Comparison of ENCODE assay signal across 13 cellular contexts in genomic region chr17:39365872-39366271, GRCh38. TPM values are rescaled to one million over a fixed set of nuclear protein-coding genes. Genes with fewer than 3 reads are reported as not detected.
DNase-seq lines count a peak whose midpoint lies in the region; ATAC-seq, FAIRE-seq and TF ChIP-seq lines count a peak whose summit lies in the region.
"Had no signal": no experiment of that assay in that cellular context is flagged by ENCODE, and none has a peak within 500 bp of the region (broad histone marks: within the 10 kb centered on the region; RNA-seq: fewer than 3 reads in every experiment).

No MANE protein-coding gene starts in this region.

- H3K4me3 ChIP-seq in A549 = no peak overlapping the region
- H3K4me3 ChIP-seq in MG63 = peak overlapping the region; percentile 29
- H3K4me3 ChIP-seq in fibroblast of mammary gland (ENCODE audit: control insufficient read depth, low read depth, low read length) = peak overlapping the region; percentile 20
- peak overlapping the region; percentile 2 for H3K4me3 ChIP-seq in ovary
- no peak overlapping the region for H3K4me3 ChIP-seq in mammary epithelial cell (replicated peaks in 1 of 3; ENCODE audit: insufficient read depth in 1 of 3, low read depth in 2 of 3, low read length in 3 of 3)
- H3K4me3 ChIP-seq: pancreas had no signal

- ATAC-seq in A549 = peak; percentile 49 to 56; a peak in 3 of 6 replicates
- ATAC-seq: stimulated activated effector memory CD8-positive, alpha-beta T cell treated with anti-CD3 and anti-CD28 coated beads, Interleukin-12 subunit alpha, Interleukin-12 subunit beta, amount 100 ng/mL, for 72 hours had no signal

- H3K4me1 ChIP-seq in A549 (peaks cover 6% of the 10 kb centered on the region; the same call in 2 of the 3 replicates), ovary (ENCODE audit: insufficient read depth) (peaks cover 5% of the 10 kb centered on the region), mammary epithelial cell (ENCODE audit: insufficient read depth, low read length) (no peaks in the 10 kb centered on the region)

- TF ChIP-seq EP300 in A549 (IDR thresholded peaks at IDR 0.05) (no peak), ovary (IDR thresholded peaks at IDR 0.05) (no peak)

- CTCF ChIA-PET in A549 (lab: Yijun Ruan, JAX) (interaction anchor here (0.8 to 1.0 kb wide), 2 partner anchors 19 to 131 kb away, joined by 3 read pairs; no protein-coding TSS in a partner anchor), mammary epithelial cell (lab: Charles Lee; ENCODE audit: low non-redundant PET) (no interaction called here)

- dilution Hi-C loops in mammary epithelial cell (cut with HindIII; ENCODE audit: low sequenced_read_pairs) = no loop called here

- no peak overlapping the region for H3K9ac ChIP-seq in mammary epithelial cell (ENCODE audit: insufficient read depth, low read length)

- H3K27ac ChIP-seq in A549 = no peak overlapping the region
- H3K27ac ChIP-seq in ovary = no peak overlapping the region
- H3K27ac ChIP-seq in mammary epithelial cell (ENCODE audit: insufficient read depth, low read depth, low read length) = no peak overlapping the region

- POLR2A ChIA-PET in A549 (lab: Yijun Ruan, JAX) = interaction anchor here (0.6 kb wide), 1 partner anchor 86 kb away, joined by 3 read pairs; no protein-coding TSS in a partner anchor

- H3K9me3 ChIP-seq in A549 (no peaks in the 10 kb centered on the region), MG63 (no peaks in the 10 kb centered on the region), ovary (no peaks in the 10 kb centered on the region), mammary epithelial cell (replicated peaks; ENCODE audit: insufficient read depth, low read length) (no peaks in the 10 kb centered on the region)
- H3K9me3 ChIP-seq: pancreas had no signal

- TF ChIP-seq RAD21 in A549 (conservative IDR thresholded peaks at IDR 0.05 in 1 of 2, IDR thresholded peaks at IDR 0.05 in 1 of 2) = no peak

- no peaks in the 10 kb centered on the region for H3K79me2 ChIP-seq in mammary epithelial cell (ENCODE audit: insufficient read depth, low read length)

- no peak for TF ChIP-seq CTCF in A549 (IDR thresholded peaks at IDR 0.05)
- no peak for TF ChIP-seq CTCF in fibroblast of mammary gland (conservative IDR thresholded peaks at IDR 0.05; ENCODE audit: control insufficient read depth, insufficient read depth, low read depth, low read length)
- TF ChIP-seq CTCF in ovary (IDR thresholded peaks at IDR 0.05) = no peak
- no peak for TF ChIP-seq CTCF in GM20000 (IDR thresholded peaks at IDR 0.05; ENCODE audit: extremely low read depth, missing control alignments)
- TF ChIP-seq CTCF in mammary epithelial cell (conservative IDR thresholded peaks at IDR 0.05 in 1 of 2, IDR thresholded peaks at IDR 0.05 in 1 of 2; ENCODE audit: extremely low read depth in 1 of 2, insufficient read depth in 1 of 2, low read depth in 1 of 2, low read length in 2 of 2) = no peak

- no TSS peak for BruUV-seq in mammary epithelial cell (replicated peaks; lab: Mats Ljungman, UMichigan)

- no peak overlapping the region for H3K4me2 ChIP-seq in A549
- H3K4me2 ChIP-seq in mammary epithelial cell (ENCODE audit: insufficient read depth, low read depth, low read length) = no peak overlapping the region

- 89% methylated on average over 5 of the region's 5 CpGs for WGBS in A549 (ENCODE audit: missing lambda C conversion rate)
- 15 to 42% (median 17%) methylated on average over 5 of the region's 5 CpGs for WGBS in ovary, 3 donors
- 74% methylated on average over 5 of the region's 5 CpGs for WGBS in mammary epithelial cell (ENCODE audit: low coverage, missing lambda C conversion rate)

- intact Hi-C loops in ovary (cut with DNase I) (no loop called here), mammary epithelial cell (cut with micrococcal nuclease) (no loop called here)

- no peaks in the 10 kb centered on the region for H3K27me3 ChIP-seq in MG63
- no peaks in the 10 kb centered on the region for H3K27me3 ChIP-seq in ovary
- H3K27me3 ChIP-seq in mammary epithelial cell (ENCODE audit: insufficient read depth, low read length) = no peaks in the 10 kb centered on the region
- H3K27me3 ChIP-seq: pancreas had no signal

- DNase-seq in A549 (ENCODE audit: low read depth in 1 of 2, low spot score in 1 of 2) = no peak
- DNase-seq in MG63 = no peak
- no peak for DNase-seq in fibroblast of mammary gland (ENCODE audit: low read depth)
- no peak for DNase-seq in ovary
- DNase-seq in GM12891 (ENCODE audit: insufficient read length, low spot score) = no peak
- DNase-seq in UCSD-AML1 (lab: John Stamatoyannopoulos, UW; ENCODE audit: unreplicated experiment) = no peak
- no peak for DNase-seq in GM20000 (ENCODE audit: low spot score)
- no peak for DNase-seq in mammary epithelial cell
- DNase-seq: activated effector memory CD4-positive, alpha-beta T cell treated with anti-CD3 and anti-CD28 coated beads, Interleukin-2, amount 50 U/mL, for 16 hours; aorta; hypothalamus; pancreas had no signal

- in situ Hi-C loops in mammary epithelial cell (cut with MboI; ENCODE audit: low sequenced_read_pairs in 2 of 2) = no loop called here

- TF ChIP-seq POLR2A in A549 (IDR thresholded peaks at IDR 0.05; ENCODE audit: low read length) (no peak), ovary (IDR thresholded peaks at IDR 0.05) (no peak), GM12891 (IDR thresholded peaks at IDR 0.05; ENCODE audit: low read depth, low read length) (no peak)

- H4K20me1 ChIP-seq in mammary epithelial cell (ENCODE audit: insufficient read depth, low read length) = no peaks in the 10 kb centered on the region

- FAIRE-seq in A549 (lab: Jason Lieb, UNC) = no peak
- FAIRE-seq in GM12891 (lab: Jason Lieb, UNC) = no peak
- FAIRE-seq: pancreas had no signal

- no peak overlapping the region for H2AFZ ChIP-seq in mammary epithelial cell (ENCODE audit: low read depth, low read length)

- H3K36me3 ChIP-seq in MG63 (no peaks in the 10 kb centered on the region), ovary (no peaks in the 10 kb centered on the region), mammary epithelial cell (ENCODE audit: insufficient read depth, low read length) (no peaks in the 10 kb centered on the region)
- H3K36me3 ChIP-seq: pancreas had no signal

TF ChIP-seq in A549, 52 proteins besides CTCF, POLR2A, EP300 and RAD21:
- TF ChIP-seq EHF (CRISPR knock-in tag; IDR thresholded peaks at IDR 0.05) (no peak), HEYL (CRISPR knock-in tag; IDR thresholded peaks at IDR 0.05) (no peak), CBX8 (IDR thresholded peaks at IDR 0.05) (no peak), CEBPB (IDR thresholded peaks at IDR 0.05) (no peak)

TF ChIP-seq in GM12891, 5 proteins besides CTCF, POLR2A, EP300 and RAD21:
- no peak for TF ChIP-seq TAF1 (IDR thresholded peaks at IDR 0.05; ENCODE audit: low read depth, low read length)
- TF ChIP-seq PAX5 (IDR thresholded peaks at IDR 0.05; ENCODE audit: insufficient read depth, low read length, severe bottlenecking) = no peak

RNA-seq across cellular contexts. Expression of gene FBXL20, which starts 35.6 kb away (rescaled TPM):
- polyA plus RNA-seq in A549 (2011; rRNA removed) = 6.7 and 12.2 TPM in 2 replicates
- polyA plus RNA-seq in A549 (2012; cell fraction: cytosol; rRNA removed) = 1.7 and 2.4 TPM in 2 replicates
- 2.6 and 5.8 TPM in 2 replicates for polyA plus RNA-seq in A549 (2012; cell fraction: nucleus; rRNA removed)
- polyA plus RNA-seq in A549 (2017; fragmentation: RNase III; extraction: RNeasy Plus Mini Kit Qiagen cat#74134 plus additional on column Dnase treatment) = 4.3 to 5.7 TPM (median 5.6 TPM) in 3 replicates
- 16.5 and 21.7 TPM in 2 replicates for polyA minus RNA-seq in A549 (2011; rRNA and poly(A)+ RNA removed)
- 12.3 and 31.8 TPM in 2 replicates for total RNA-seq in MG63 (2014; rRNA removed; shearing (Covaris generic); ENCODE audit: low replicate concordance)
- total RNA-seq in ovary = 10 to 100 TPM; 12.7 to 25.2 (median 18.5) TPM
- 10 to 100 TPM in 1 of 2 donors, 1 to 10 TPM in 1; 4.7 to 16.6 TPM for polyA plus RNA-seq in ovary
- 1.7 TPM for polyA plus RNA-seq in GM12891 (2012; ENCODE audit: low read depth, missing spikeins)
- 10 to 100 TPM; 13.0 to 17.0 TPM for total RNA-seq in mammary epithelial cell
- 2.6 TPM for polyA plus RNA-seq in mammary epithelial cell
- 15.9 TPM for polyA minus RNA-seq in mammary epithelial cell

Comparison
In these comparisons a context has a peak if more than half of its experiments do, and no peak if none do; other contexts are left out.
1. H3K4me3 ChIP-seq: peak in MG63 (single experiment), fibroblast of mammary gland (single experiment) and ovary (single experiment); none in A549 (single experiment) and mammary epithelial cell (0 of 3).